In genomic region chr3:71857926-71858325, GRCh38 we compare ENCODE assay signal across 27 cellular contexts.
"Had no signal": no experiment of that assay in that cellular context is flagged by ENCODE, and none has a peak within 500 bp of the region (broad histone marks: within the 10 kb centered on the region; RNA-seq: fewer than 3 reads in every experiment).

No MANE protein-coding gene starts in this region.

- H3K27me3 ChIP-seq: breast epithelium, right lobe of liver had no signal

- H3K27ac Mint-ChIP-seq: activated CD4-positive, alpha-beta memory T cell treated with anti-CD3 and anti-CD28 coated beads, Interleukin-2, amount 10 ng/mL, durations not matched to agents 7 days and 5 days; activated CD4-positive, alpha-beta T cell treated with anti-CD3 and anti-CD28 coated beads, Interleukin-2, amount 10 ng/mL, durations not matched to agents 24 days and 14 days; activated T-cell treated with anti-CD3 and anti-CD28 coated beads, Interleukin-2, amount 50 U/mL, for 24 hours; activated T-helper 17 cell treated with anti-CD3 and anti-CD28 coated beads, Interleukin-2, amount 50 U/mL, for 72 hours; T-helper 17 cell had no signal

- H3K4me1 Mint-ChIP-seq: nephron had no signal

- ATAC-seq: activated T-helper 17 cell treated with anti-CD3 and anti-CD28 coated beads, Interleukin-2, amount 50 U/mL, for 72 hours; foreskin keratinocyte; heart right ventricle; left lobe of liver; mucosa of descending colon; right lobe of liver; stimulated activated naive CD8-positive, alpha-beta T cell treated with anti-CD3 and anti-CD28 coated beads, Interleukin-15, Interleukin-2, amounts not matched to agents 100 U/mL and 50 U/mL, for 24 hours; T-helper 17 cell had no signal

- DNase-seq: activated CD4-positive, alpha-beta memory T cell treated with anti-CD3 and anti-CD28 coated beads, Interleukin-2, amount 10 ng/mL, durations not matched to agents 7 days and 5 days; activated CD4-positive, alpha-beta T cell treated with anti-CD3 and anti-CD28 coated beads, Interleukin-2, amount 10 ng/mL, durations not matched to agents 24 days and 14 days; activated CD4-positive, CD25-positive, alpha-beta regulatory T cell treated with anti-CD3 and anti-CD28 coated beads, Interleukin-2, amount 50 U/mL, for 72 hours; activated CD8-positive, alpha-beta memory T cell treated with anti-CD3 and anti-CD28 coated beads, Interleukin-2, amount 50 U/mL, for 48 hours; activated gamma-delta T cell treated with Interleukin-2 at 50 U/mL for 16 hours; activated naive CD4-positive, alpha-beta T cell treated with anti-CD3 and anti-CD28 coated beads, Interleukin-2, amount 50 U/mL, for 16 hours; activated T-cell treated with anti-CD3 and anti-CD28 coated beads, Interleukin-2, amount 50 U/mL, for 24 hours; amniotic stem cell; central memory CD4-positive, alpha-beta T cell; foreskin keratinocyte; heart right ventricle; kidney glomerular epithelial cell; mucosa of descending colon; right lobe of liver; stimulated activated CD4-positive, alpha-beta T cell treated with anti-CD3 and anti-CD28 coated beads, Interleukin-12 subunit alpha, Interleukin-12 subunit beta, amount 100 ng/mL, for 4 hours; stimulated activated CD4-positive, alpha-beta T cell treated with anti-CD3 and anti-CD28 coated beads, Interleukin-4, amount 100 ng/mL, for 1 hour; stimulated activated naive CD8-positive, alpha-beta T cell treated with anti-CD3 and anti-CD28 coated beads, Interleukin-15, Interleukin-2, amounts not matched to agents 100 U/mL and 50 U/mL, for 24 hours; T-helper 17 cell; T1000; trophoblast cell had no signal

- H3K9me3 ChIP-seq: mucosa of descending colon, right lobe of liver had no signal

- H3K36me3 ChIP-seq: breast epithelium, heart right ventricle, right lobe of liver, thoracic aorta had no signal

- H3K4me3 Mint-ChIP-seq: activated CD4-positive, alpha-beta memory T cell treated with anti-CD3 and anti-CD28 coated beads, Interleukin-2, amount 10 ng/mL, durations not matched to agents 7 days and 5 days; activated CD4-positive, alpha-beta T cell treated with anti-CD3 and anti-CD28 coated beads, Interleukin-2, amount 10 ng/mL, durations not matched to agents 24 days and 14 days; activated T-cell treated with anti-CD3 and anti-CD28 coated beads, Interleukin-2, amount 50 U/mL, for 24 hours; activated T-helper 17 cell treated with anti-CD3 and anti-CD28 coated beads, Interleukin-2, amount 50 U/mL, for 72 hours; nephron; T-helper 17 cell had no signal

- H3K4me1 ChIP-seq: breast epithelium, foreskin keratinocyte, right lobe of liver had no signal

- H3K9me3 Mint-ChIP-seq: activated CD4-positive, alpha-beta memory T cell treated with anti-CD3 and anti-CD28 coated beads, Interleukin-2, amount 10 ng/mL, durations not matched to agents 7 days and 5 days; activated CD4-positive, alpha-beta T cell treated with anti-CD3 and anti-CD28 coated beads, Interleukin-2, amount 10 ng/mL, durations not matched to agents 24 days and 14 days; activated T-cell treated with anti-CD3 and anti-CD28 coated beads, Interleukin-2, amount 50 U/mL, for 24 hours; activated T-helper 17 cell treated with anti-CD3 and anti-CD28 coated beads, Interleukin-2, amount 50 U/mL, for 72 hours had no signal

- H3K27ac ChIP-seq: breast epithelium, foreskin keratinocyte, right lobe of liver, thoracic aorta had no signal

- H3K4me3 ChIP-seq: breast epithelium, heart right ventricle, lung, mucosa of descending colon, right lobe of liver, skin epidermis, thoracic aorta had no signal
